Comparison of ENCODE assay signal across 11 cellular contexts in the genomic region with DNA sequence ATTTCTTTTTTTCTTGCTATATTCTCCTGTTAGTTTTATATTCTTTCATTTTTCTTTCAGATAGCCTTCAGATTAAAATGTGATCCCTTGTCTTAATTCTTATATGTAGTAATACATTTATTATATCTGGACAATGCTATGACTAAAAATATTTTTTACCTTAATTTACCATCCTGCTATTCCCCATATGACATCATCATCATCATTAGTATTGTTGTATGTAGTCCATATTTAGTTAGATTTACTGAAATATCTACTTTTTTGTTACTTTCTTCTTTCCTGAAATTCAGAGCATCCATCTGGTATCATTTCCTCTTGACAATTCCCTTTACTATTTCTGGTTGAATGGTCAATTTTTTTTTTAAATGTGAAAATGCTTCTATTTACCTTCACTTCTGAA.
"Had no signal": no experiment of that assay in that cellular context is flagged by ENCODE, and none has a peak within 500 bp of the region (broad histone marks: within the 10 kb centered on the region; RNA-seq: fewer than 3 reads in every experiment).

No MANE protein-coding gene starts in this region.

- H3K9me3 ChIP-seq: HAP-1 had no signal

- DNase-seq: GM23248, GOT3, H7, H9, HCEC 1CT, HFFc6 had no signal

- H3K36me3 ChIP-seq: HAP-1 had no signal

- H3K27ac ChIP-seq: GM23248 had no signal

- H2AFZ ChIP-seq: GM23248, GM23338 had no signal

- H3K4me2 ChIP-seq: GM23338 had no signal

- H3K9ac ChIP-seq: GM23248 had no signal

- H3K4me3 ChIP-seq: GM23248, GM23338, HAP-1 had no signal

- ATAC-seq: GM23338, HCT116 had no signal

- H3K4me1 ChIP-seq: HAP-1 had no signal

- FAIRE-seq: H1, H54 had no signal
